In genomic region chr11:13216019-13217006, GRCh38 we compare ENCODE assay signal across 1 cellular context.
TF ChIP-seq lines count a peak whose summit lies in the region.

No MANE protein-coding gene starts in this region.

TF ChIP-seq in GM12878, 131 proteins besides CTCF, POLR2A, EP300 and RAD21 (continued from another document):
- no peak for TF ChIP-seq ATF2 (IDR thresholded peaks at IDR 0.05; ENCODE audit: low read length)
